In the genomic region with DNA sequence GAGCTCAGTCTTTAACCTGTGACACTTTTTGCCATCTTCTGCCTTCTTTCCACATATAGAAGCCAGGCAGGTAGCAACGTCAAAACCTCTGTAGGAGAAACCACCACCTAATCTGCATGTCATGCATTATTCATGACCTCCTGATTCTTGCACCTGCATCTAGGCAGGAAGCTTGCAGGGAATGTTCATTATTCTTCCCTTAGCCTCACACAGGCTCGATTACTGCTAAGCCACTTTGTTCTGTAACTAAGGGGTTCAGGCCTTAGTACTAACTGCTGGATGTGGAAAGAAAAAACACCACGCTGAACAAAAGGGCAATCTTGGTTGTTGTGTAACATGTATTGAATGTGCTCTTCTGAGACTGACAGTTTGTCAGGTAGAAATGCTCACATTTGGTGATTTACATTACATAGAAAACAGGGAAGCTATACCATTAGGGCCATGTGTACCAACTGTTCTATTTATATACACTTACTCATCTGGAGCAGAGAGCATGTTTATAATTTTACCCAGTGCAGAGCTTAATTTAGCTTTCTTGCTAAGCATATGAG, we compare ENCODE assay signal across 8 cellular contexts.
A peak's percentile ranks its signal among the peaks of the same experiment; 100 is the strongest.
DNase-seq lines count a peak whose midpoint lies in the region; ATAC-seq and TF ChIP-seq lines count a peak whose summit lies in the region.

No MANE protein-coding gene starts in this region.

- H3K9me3 ChIP-seq in heart left ventricle (no peaks in the 10 kb centered on the region), iPS-18a (ENCODE audit: control insufficient read depth, low read depth, low read length) (no peaks in the 10 kb centered on the region), aorta (ENCODE audit: control insufficient read depth, low read length) (no peaks in the 10 kb centered on the region)

- POLR2A ChIA-PET in T-cell (lab: Charles Lee), result interaction anchor here (0.6 kb wide), 2 partner anchors 69 to 108 kb away, joined by 5 read pairs; no protein-coding TSS in a partner anchor

- no peaks in the 10 kb centered on the region for H3K27me3 ChIP-seq in heart left ventricle
- no peaks in the 10 kb centered on the region for H3K27me3 ChIP-seq in iPS-18a (ENCODE audit: control insufficient read depth, insufficient read depth, low read length)
- H3K27me3 ChIP-seq in aorta (ENCODE audit: control insufficient read depth in 1 of 2, insufficient read depth in 2 of 2, low read length in 1 of 2), result no peaks in the 10 kb centered on the region

- WGBS in heart left ventricle, 4 donors, result 29 to 51% (median 46%) methylated on average over 3 of the region's 3 CpGs
- 11 to 15% methylated on average over 3 of the region's 3 CpGs for WGBS in aorta, 2 donors

- H3K27me3 Mint-ChIP-seq in T-cell, result no peaks in the 10 kb centered on the region

- CTCF ChIA-PET in T-cell (lab: Charles Lee), result interaction anchor here (0.6 to 3.7 kb wide), 12 partner anchors 9 to 1076 kb away, joined by 3 to 21 read pairs (median 7); no protein-coding TSS in a partner anchor

- no peak for TF ChIP-seq POLR2A in heart left ventricle (IDR thresholded peaks at IDR 0.05)

- no peak for TF ChIP-seq CTCF in heart left ventricle (IDR thresholded peaks at IDR 0.05)

- H3K4me1 ChIP-seq in heart left ventricle (peaks cover 8 to 37% (median 32%) of the 10 kb centered on the region in 12 donors), iPS-18a (ENCODE audit: control insufficient read depth, low read depth, low read length) (peaks cover 33% of the 10 kb centered on the region), aorta (ENCODE audit: control insufficient read depth in 1 of 2, insufficient read depth in 2 of 2, low read length in 2 of 2) (peaks cover 8 to 11% of the 10 kb centered on the region in 2 donors)

- H3K4me3 ChIP-seq in heart left ventricle (no peak overlapping the region), iPS-18a (ENCODE audit: low read length) (peak overlapping the region; percentile 18), aorta (ENCODE audit: low read length in 2 of 2) (no peak overlapping the region)

- peak overlapping the region in 2 of 3 donors; percentile 18 to 82 for H3K4me3 Mint-ChIP-seq in T-cell

- H3K9ac ChIP-seq in iPS-18a (ENCODE audit: low read length), result no peak overlapping the region

- peaks cover 0 to 10% (median 0%) of the 10 kb centered on the region in 9 donors for H3K36me3 ChIP-seq in heart left ventricle
- no peaks in the 10 kb centered on the region for H3K36me3 ChIP-seq in iPS-18a (ENCODE audit: control insufficient read depth, low read depth, low read length)
- H3K36me3 ChIP-seq in aorta (ENCODE audit: control insufficient read depth in 1 of 2, insufficient read depth in 2 of 2, low read length in 1 of 2), result no peaks in the 10 kb centered on the region

- peaks cover 2 to 10% (median 3%) of the 10 kb centered on the region in 3 donors for H3K9me3 Mint-ChIP-seq in T-cell

- H3K27ac ChIP-seq in heart left ventricle (peak overlapping the region in 11 of 12 donors; percentile 2 to 77 (median 68)), iPS-18a (ENCODE audit: low read length) (peak overlapping the region; percentile 33), aorta (ENCODE audit: low read depth in 1 of 2, low read length in 2 of 2) (peak overlapping the region; percentile 61 to 89)

- intact Hi-C loops in heart left ventricle (cut with DNase I) (loop anchor here in 2 of 10 donors (10.0 kb wide), 2 partner anchors 368 to 1448 kb away; partner anchors contain the start of gene KLF12 (in 2 of the 2)), Right ventricle myocardium inferior (cut with DNase I) (loop anchor here (5.0 kb wide), 1 partner anchor 365 kb away; the partner anchor contains the start of gene KLF12), aorta (cut with DNase I) (loop anchor here (10.0 kb wide), 1 partner anchor 368 kb away; the partner anchor contains the start of gene KLF12 (in 2 of the 2)), posterior cingulate gyrus (cut with DNase I) (no loop called here)

- no peak for DNase-seq in heart left ventricle
- DNase-seq in Right ventricle myocardium inferior (ENCODE audit: missing footprints), result no peak
- DNase-seq in T-cell, result peak in 10 of 34 experiments; percentile 3 to 27 (median 10)
- DNase-seq in aorta, result no peak
- no peak for DNase-seq in stimulated activated CD4-positive, alpha-beta T cell treated with anti-CD3 and anti-CD28 coated beads, Interleukin-2, amount 100 ng/mL, for 48 hours
- DNase-seq in posterior cingulate gyrus, result no peak

- ATAC-seq in heart left ventricle (peak in 3 of 4 donors; percentile 51 to 59 (median 51)), Right ventricle myocardium inferior (no peak), T-cell (replicated peaks in 1 of 4) (peak in 1 of 4 experiments; percentile 24), aorta (ENCODE audit: low FRiP score) (no peak), GM19023 (IDR thresholded peaks at IDR 0.05; ENCODE audit: unreplicated experiment) (no peak)

- H3K27ac Mint-ChIP-seq in T-cell, result peak overlapping the region; percentile 96

- peaks cover 81 to 88% (median 82%) of the 10 kb centered on the region in 3 donors for H3K4me1 Mint-ChIP-seq in T-cell

- H3K36me3 Mint-ChIP-seq in T-cell, result peaks cover 39% of the 10 kb centered on the region

Comparison
In these comparisons a context has a peak if more than half of its experiments do, and no peak if none do; other contexts are left out.
1. ATAC-seq: peak in heart left ventricle (3 of 4); none in Right ventricle myocardium inferior (single experiment), aorta (single experiment) and GM19023 (single experiment).
2. Peak in every context shown above with its lines, with median percentiles within 50 percentile points of each other: H3K27ac ChIP-seq.